ENCODE assay signal across 8 cellular contexts in genomic region chr19:44954649-44955499, GRCh38. TPM values are rescaled to one million over a fixed set of nuclear protein-coding genes. Genes with fewer than 3 reads are reported as not detected.
DNase-seq lines count a peak whose midpoint lies in the region; ATAC-seq and TF ChIP-seq lines count a peak whose summit lies in the region.

A gene with protein sequence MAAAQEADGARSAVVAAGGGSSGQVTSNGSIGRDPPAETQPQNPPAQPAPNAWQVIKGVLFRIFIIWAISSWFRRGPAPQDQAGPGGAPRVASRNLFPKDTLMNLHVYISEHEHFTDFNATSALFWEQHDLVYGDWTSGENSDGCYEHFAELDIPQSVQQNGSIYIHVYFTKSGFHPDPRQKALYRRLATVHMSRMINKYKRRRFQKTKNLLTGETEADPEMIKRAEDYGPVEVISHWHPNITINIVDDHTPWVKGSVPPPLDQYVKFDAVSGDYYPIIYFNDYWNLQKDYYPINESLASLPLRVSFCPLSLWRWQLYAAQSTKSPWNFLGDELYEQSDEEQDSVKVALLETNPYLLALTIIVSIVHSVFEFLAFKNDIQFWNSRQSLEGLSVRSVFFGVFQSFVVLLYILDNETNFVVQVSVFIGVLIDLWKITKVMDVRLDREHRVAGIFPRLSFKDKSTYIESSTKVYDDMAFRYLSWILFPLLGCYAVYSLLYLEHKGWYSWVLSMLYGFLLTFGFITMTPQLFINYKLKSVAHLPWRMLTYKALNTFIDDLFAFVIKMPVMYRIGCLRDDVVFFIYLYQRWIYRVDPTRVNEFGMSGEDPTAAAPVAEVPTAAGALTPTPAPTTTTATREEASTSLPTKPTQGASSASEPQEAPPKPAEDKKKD (plus strand): TSS chr19:44955380. CDS start chr19:44955396, 16 bp downstream.

- DNase-seq in DMS153 treated with DMSO at 0.1 percent for 48 hours (lab: John Stamatoyannopoulos, UW; ENCODE audit: unreplicated experiment): peak; percentile 96
- DNase-seq in Jurkat, Clone E6-1 (ENCODE audit: low read depth, low spot score): peak; percentile 94
- DNase-seq in PC-3: peak; percentile 90
- peak; percentile 96 for DNase-seq in activated T-cell treated with anti-CD3 and anti-CD28 coated beads for 48 hours (ENCODE audit: low read depth)
- peak; percentile 88 for DNase-seq in epithelial cell of prostate (ENCODE audit: low read depth, low spot score)
- peak; percentile 97 to 98 (median 97) for DNase-seq in mucosa of descending colon
- peak; percentile 93 to 94 for DNase-seq in stimulated activated CD8-positive, alpha-beta memory T cell treated with anti-CD3 and anti-CD28 coated beads, Interleukin-4, amount 100 ng/mL, for 1 hour (ENCODE audit: low read depth in 2 of 2, low spot score in 1 of 2)

- CTCF ChIA-PET in PC-3 (lab: Charles Lee): no interaction called here

- peak; percentile 64 for ATAC-seq in GM21717 (IDR thresholded peaks at IDR 0.05; ENCODE audit: unreplicated experiment)
- ATAC-seq in PC-3: peak; percentile 91
- peak; percentile 97 for ATAC-seq in mucosa of descending colon

- BruUV-seq in PC-3 (replicated peaks; lab: Mats Ljungman, UMichigan): TSS peak; percentile 95

- no peaks in the 10 kb centered on the region for H3K9me2 ChIP-seq in PC-3 (replicated peaks; ENCODE audit: low read length)

- intact Hi-C loops in PC-3 (cut with micrococcal nuclease) (no loop called here), mucosa of descending colon (cut with DNase I, micrococcal nuclease) (loop anchor here in 1 of 2 donors (5.0 kb wide), 1 partner anchor 48 kb away; the partner anchor contains the start of gene APOE)

- H3K36me3 ChIP-seq in PC-3 (ENCODE audit: low read depth, low read length): no peaks in the 10 kb centered on the region
- no peaks in the 10 kb centered on the region for H3K36me3 ChIP-seq in mucosa of descending colon (ENCODE audit: low read depth)

- TF ChIP-seq CTCF in PC-3 (conservative IDR thresholded peaks at IDR 0.05; ENCODE audit: low read depth, low read length): no peak
- no peak for TF ChIP-seq CTCF in mucosa of descending colon (IDR thresholded peaks at IDR 0.05)

- H3K27ac ChIP-seq in PC-3 (ENCODE audit: low read length) (peak within 1 kb of the TSS; percentile 92), epithelial cell of prostate (peak within 1 kb of the TSS; percentile 92)

- POLR2A ChIA-PET in PC-3 (lab: Charles Lee; ENCODE audit: unreplicated experiment): interaction anchor here (0.7 kb wide), 1 partner anchor 183 kb away, joined by 3 read pairs; no protein-coding TSS in a partner anchor

- no peaks in the 10 kb centered on the region for H3F3A ChIP-seq in PC-3 (ENCODE audit: low read length, unreplicated experiment)

- no peaks in the 10 kb centered on the region for H3K27me3 ChIP-seq in PC-3 (ENCODE audit: low read length)

- H3K4me3 ChIP-seq in Jurkat, Clone E6-1 (ENCODE audit: low read length): peak within 1 kb of the TSS; percentile 97
- H3K4me3 ChIP-seq in PC-3 (ENCODE audit: low read length) (peak within 1 kb of the TSS; percentile 95), mucosa of descending colon (peak within 1 kb of the TSS; percentile 100)

- H4K20me1 ChIP-seq in PC-3 (ENCODE audit: low read length): peaks cover 22% of the 10 kb centered on the region; the same call in 1 of the 2 replicates

- H3K4me2 ChIP-seq in PC-3 (ENCODE audit: low read length): peak within 1 kb of the TSS; percentile 99

- H3K79me2 ChIP-seq in PC-3 (ENCODE audit: low read length): peaks cover 47% of the 10 kb centered on the region

- H3K9me3 ChIP-seq in PC-3 (ENCODE audit: low read length) (no peaks in the 10 kb centered on the region), mucosa of descending colon (no peaks in the 10 kb centered on the region)

- peak within 1 kb of the TSS; percentile 98 for H2AFZ ChIP-seq in PC-3 (ENCODE audit: low read length)

- peak within 1 kb of the TSS; percentile 97 for H3K9ac ChIP-seq in PC-3 (ENCODE audit: low read length)

- H3K4me1 ChIP-seq in PC-3 (ENCODE audit: insufficient read depth, low read length): peaks cover 11% of the 10 kb centered on the region; the same call in 1 of the 2 replicates
- H3K4me1 ChIP-seq in mucosa of descending colon (ENCODE audit: low read depth): peaks cover 30% of the 10 kb centered on the region

RNA-seq across cellular contexts. Expression of the gene that starts here (rescaled TPM):
- polyA plus RNA-seq in Jurkat, Clone E6-1 (2012; ENCODE audit: insufficient read depth, insufficient read length): 62.9 TPM
- total RNA-seq in PC-3 (2014; rRNA removed) (44.9 and 61.3 TPM in 2 replicates), mucosa of descending colon (100 to 1,000 TPM in 2 of 3 donors, 10 to 100 TPM in 1; 98.3 to 125 (median 114) TPM)

Comparison
In these comparisons a context has a peak if more than half of its experiments do, and no peak if none do; other contexts are left out.
1. Peak in every context shown above with its lines: DNase-seq, ATAC-seq, H3K4me3 ChIP-seq and H3K27ac ChIP-seq.